ENCODE assay signal across 1 cellular context in the genomic region with DNA sequence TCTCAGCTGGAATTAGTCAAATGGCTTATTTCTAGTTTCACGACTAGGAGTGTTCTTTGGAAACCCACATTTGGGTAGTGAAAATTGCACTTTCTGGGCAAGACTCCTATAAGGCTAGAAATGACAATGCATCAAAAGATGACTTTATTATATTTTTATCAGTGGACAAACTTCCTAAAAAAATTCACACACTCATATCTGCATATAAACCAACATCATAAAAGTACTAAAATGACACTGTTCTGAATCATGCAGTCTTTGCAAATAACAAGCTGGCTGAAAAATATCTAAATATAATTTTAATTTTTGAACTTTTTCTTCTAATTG.
TF ChIP-seq lines count a peak whose summit lies in the region.

No MANE protein-coding gene starts in this region.

TF ChIP-seq in endothelial cell of umbilical vein, 7 proteins besides CTCF, POLR2A, EP300 and RAD21:
- no peak for TF ChIP-seq EZH2 (IDR thresholded peaks at IDR 0.05; ENCODE audit: borderline replicate concordance, low read depth, low read length, severe bottlenecking)
- TF ChIP-seq GATA2 (IDR thresholded peaks at IDR 0.05; ENCODE audit: insufficient read depth, insufficient read length, low read depth, low read length): no peak
- TF ChIP-seq JUN (IDR thresholded peaks at IDR 0.05; ENCODE audit: borderline replicate concordance, insufficient read depth, insufficient read length, low read depth): no peak
- TF ChIP-seq FOS (IDR thresholded peaks at IDR 0.05; ENCODE audit: borderline replicate concordance, insufficient read depth, low read length): no peak
- TF ChIP-seq POLR2AphosphoS5 (IDR thresholded peaks at IDR 0.05; ENCODE audit: insufficient read depth, low read depth, low read length): no peak
- TF ChIP-seq, protein P1, sequence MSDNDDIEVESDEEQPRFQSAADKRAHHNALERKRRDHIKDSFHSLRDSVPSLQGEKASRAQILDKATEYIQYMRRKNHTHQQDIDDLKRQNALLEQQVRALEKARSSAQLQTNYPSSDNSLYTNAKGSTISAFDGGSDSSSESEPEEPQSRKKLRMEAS (IDR thresholded peaks at IDR 0.05; ENCODE audit: insufficient read depth, insufficient read length): no peak
- no peak for TF ChIP-seq MYC (IDR thresholded peaks at IDR 0.05; ENCODE audit: low read depth, low read length)
